Comparison of ENCODE assay signal across 22 cellular contexts in the genomic region with DNA sequence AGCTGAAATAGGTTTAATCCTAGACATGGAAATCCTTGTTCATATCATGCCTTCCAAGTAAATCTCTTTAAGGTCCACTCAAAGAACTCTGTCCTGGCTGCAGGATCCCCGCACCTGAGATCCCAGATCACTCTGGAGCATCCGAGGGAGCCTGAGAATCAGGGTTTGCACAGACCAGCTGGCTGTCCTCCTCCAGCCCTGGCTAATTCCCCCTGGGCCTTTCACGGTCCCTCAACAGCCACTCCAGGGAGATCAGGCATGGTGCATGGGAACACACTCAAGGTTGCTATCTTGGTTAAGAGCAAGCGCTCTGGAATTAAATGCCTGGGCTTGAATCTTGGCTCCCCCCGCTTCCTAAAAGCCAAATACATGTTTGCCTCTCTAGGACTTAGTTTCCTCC.
DNase-seq lines count a peak whose midpoint lies in the region; ATAC-seq, FAIRE-seq and TF ChIP-seq lines count a peak whose summit lies in the region.
"Had no signal": no experiment of that assay in that cellular context is flagged by ENCODE, and none has a peak within 500 bp of the region (broad histone marks: within the 10 kb centered on the region; RNA-seq: fewer than 3 reads in every experiment).

No MANE protein-coding gene starts in this region.

- no peak for FAIRE-seq in HepG2 (lab: Jason Lieb, UNC)
- FAIRE-seq: G401.6 had no signal

- TF ChIP-seq POLR2A in HepG2 (IDR thresholded peaks at IDR 0.05; ENCODE audit: insufficient read depth in 1 of 2, low read depth in 2 of 2, low read length in 2 of 2), result no peak
- TF ChIP-seq POLR2A in gastroesophageal sphincter (IDR thresholded peaks at IDR 0.05), result no peak

- ATAC-seq in HepG2 (no peak), gastroesophageal sphincter (no peak), omental fat pad (ENCODE audit: low FRiP score) (peak; percentile 8), HG02759 (IDR thresholded peaks at IDR 0.05; ENCODE audit: unreplicated experiment) (no peak), GM19035 (IDR thresholded peaks at IDR 0.05; ENCODE audit: unreplicated experiment) (no peak)
- ATAC-seq: foreskin keratinocyte had no signal

- H3K4me3 ChIP-seq in liver (ENCODE audit: low read depth in 1 of 3, low read length in 3 of 3) (no peak overlapping the region), HepG2 (replicated peaks in 1 of 3; ENCODE audit: insufficient read depth in 1 of 3, low read depth in 2 of 3, low read length in 3 of 3) (no peak overlapping the region), gastroesophageal sphincter (no peak overlapping the region)
- H3K4me3 ChIP-seq: cardiac muscle cell, dorsolateral prefrontal cortex, PC-9, vagina had no signal

- no peak overlapping the region for H3K4me2 ChIP-seq in HepG2 (ENCODE audit: low read depth, low read length)
- H3K4me2 ChIP-seq: PC-9 had no signal

- WGBS in liver, result 95% methylated on average over 5 of the region's 5 CpGs
- 10% methylated on average over 3 of the region's 5 CpGs for WGBS in HepG2 (ENCODE audit: low lambda C conversion rate)
- 83% methylated on average over 1 of the region's 5 CpGs; no CpG with 5 or more reads in 1 of the 2 donors for WGBS in gastroesophageal sphincter (ENCODE audit: low coverage in 1 of 2), 2 donors

- intact Hi-C loops in HepG2 (cut with micrococcal nuclease; ENCODE audit: unreplicated experiment), result no loop called here

- no peak overlapping the region for H2AFZ ChIP-seq in HepG2 (ENCODE audit: low read length)
- H2AFZ ChIP-seq: PC-9 had no signal

- H4K20me1 ChIP-seq in HepG2 (ENCODE audit: insufficient read depth, low read length), result no peaks in the 10 kb centered on the region

- H3K9me3 ChIP-seq in liver (ENCODE audit: control insufficient read depth in 4 of 4, low read length in 3 of 4), result no peaks in the 10 kb centered on the region
- H3K9me3 ChIP-seq in HepG2 (ENCODE audit: low read length), result no peaks in the 10 kb centered on the region
- H3K9me3 ChIP-seq in gastroesophageal sphincter, result no peaks in the 10 kb centered on the region
- H3K9me3 ChIP-seq: vagina had no signal

- no peak for DNase-seq in HepG2 (ENCODE audit: low spot score)
- no peak for DNase-seq in omental fat pad (ENCODE audit: low spot score)
- DNase-seq in T-helper 9 cell, result no peak
- no peak for DNase-seq in activated naive CD4-positive, alpha-beta T cell treated with Interleukin-2 at 50 U/mL for 16 hours
- DNase-seq: ACHN; activated effector memory CD4-positive, alpha-beta T cell treated with Interleukin-2 at 50 U/mL for 16 hours; DMS 273 treated with DMSO at 0.1 percent for 48 hours; dorsolateral prefrontal cortex; foreskin keratinocyte; HFFc6; kidney glomerular epithelial cell; NCI-H2107; NCI-H69; PC-9; stimulated activated CD4-positive, alpha-beta T cell treated with anti-CD3 and anti-CD28 coated beads, Interleukin-12 subunit alpha, Interleukin-12 subunit beta, amount 100 ng/mL, for 4 hours had no signal

- no peaks in the 10 kb centered on the region for H3K79me2 ChIP-seq in HepG2 (ENCODE audit: insufficient read depth, low read length)

- no peaks in the 10 kb centered on the region for H3K36me3 ChIP-seq in liver (ENCODE audit: control insufficient read depth in 4 of 4, insufficient read depth in 3 of 4, low read depth in 1 of 4, low read length in 3 of 4)
- H3K36me3 ChIP-seq in HepG2 (replicated peaks in 1 of 2; ENCODE audit: control insufficient read depth in 1 of 2, insufficient read depth in 2 of 2, low read length in 2 of 2), result no peaks in the 10 kb centered on the region
- H3K36me3 ChIP-seq in gastroesophageal sphincter, result no peaks in the 10 kb centered on the region
- H3K36me3 ChIP-seq: cardiac muscle cell, vagina had no signal

- CTCF ChIA-PET in HepG2 (lab: Yijun Ruan, JAX; ENCODE audit: low intra/inter-chr PET ratio, low total read pairs), result no interaction called here

- POLR2A ChIA-PET in HepG2 (lab: Yijun Ruan, JAX), result no interaction called here

- TF ChIP-seq EP300 in HepG2 (IDR thresholded peaks at IDR 0.05; ENCODE audit: low read depth in 2 of 2, low read length in 2 of 2) (no peak), HepG2 (CRISPR knock-in tag; IDR thresholded peaks at IDR 0.05; ENCODE audit: borderline replicate concordance) (no peak), gastroesophageal sphincter (IDR thresholded peaks at IDR 0.05) (no peak)

- H3K27ac ChIP-seq in liver (ENCODE audit: low read depth in 1 of 2, low read length in 2 of 2), result peak overlapping the region; percentile 10 to 22
- no peak overlapping the region for H3K27ac ChIP-seq in HepG2 (ENCODE audit: extremely low read length, insufficient read depth, low read length)
- H3K27ac ChIP-seq in gastroesophageal sphincter, result peak overlapping the region in 3 of 4 donors; percentile 22 to 61 (median 48)
- H3K27ac ChIP-seq: cardiac muscle cell, foreskin keratinocyte, PC-9, vagina had no signal

- no TSS peak for BruUV-seq in HepG2 (replicated peaks; lab: Mats Ljungman, UMichigan)

- in situ Hi-C loops in HepG2 (cut with HindIII; ENCODE audit: extremely low pct_ligation_motif_present, low pct_unique_long_range_greater_than_20kb), result no loop called here

- H3K4me1 ChIP-seq in liver (ENCODE audit: control insufficient read depth in 4 of 4, insufficient read depth in 4 of 4, low read length in 3 of 4), result peaks cover 0 to 1% (median 0%) of the 10 kb centered on the region in 4 donors
- H3K4me1 ChIP-seq in HepG2 (ENCODE audit: insufficient read depth, low read length), result no peaks in the 10 kb centered on the region
- H3K4me1 ChIP-seq in gastroesophageal sphincter, result no peaks in the 10 kb centered on the region
- H3K4me1 ChIP-seq: foreskin keratinocyte had no signal

- TF ChIP-seq RAD21 in liver (IDR thresholded peaks at IDR 0.05), result no peak
- no peak for TF ChIP-seq RAD21 in HepG2 (CRISPR knock-in tag; IDR thresholded peaks at IDR 0.05)

- no peak for TF ChIP-seq CTCF in liver (IDR thresholded peaks at IDR 0.05; ENCODE audit: low read depth, low read length, missing input control)
- no peak for TF ChIP-seq CTCF in HepG2 (CRISPR knock-in tag; IDR thresholded peaks at IDR 0.05)
- TF ChIP-seq CTCF in gastroesophageal sphincter (IDR thresholded peaks at IDR 0.05), result no peak
- no peak for TF ChIP-seq CTCF in omental fat pad (IDR thresholded peaks at IDR 0.05)

- no peak overlapping the region for H3K9ac ChIP-seq in liver (ENCODE audit: low read depth in 1 of 2, low read length in 2 of 2)
- no peak overlapping the region for H3K9ac ChIP-seq in HepG2 (ENCODE audit: insufficient read depth, low read depth, low read length)

- H3K27me3 ChIP-seq in liver (ENCODE audit: control insufficient read depth in 4 of 4, insufficient read depth in 4 of 4, low read length in 3 of 4), result no peaks in the 10 kb centered on the region
- no peaks in the 10 kb centered on the region for H3K27me3 ChIP-seq in HepG2 (ENCODE audit: control insufficient read depth in 1 of 2, insufficient read depth in 2 of 2, low read length in 2 of 2)
- H3K27me3 ChIP-seq in gastroesophageal sphincter, result peaks cover 7% of the 10 kb centered on the region
- H3K27me3 ChIP-seq: cardiac muscle cell, foreskin keratinocyte, vagina had no signal

TF ChIP-seq in liver, 16 proteins besides CTCF, POLR2A, EP300 and RAD21 (continues in another document):
- TF ChIP-seq HNF4A (conservative IDR thresholded peaks at IDR 0.05) (no peak), HNF4G (IDR thresholded peaks at IDR 0.05) (no peak), JUND (IDR thresholded peaks at IDR 0.05) (no peak), EGR1 (IDR thresholded peaks at IDR 0.05; ENCODE audit: low read depth in 2 of 2) (no peak), FOXA1 (IDR thresholded peaks at IDR 0.05) (no peak), SP1 (IDR thresholded peaks at IDR 0.05) (no peak), FOXA2 (IDR thresholded peaks at IDR 0.05) (no peak), RXRA (IDR thresholded peaks at IDR 0.05) (no peak), GABPA (IDR thresholded peaks at IDR 0.05 in 1 of 2, conservative IDR thresholded peaks at IDR 0.05 in 1 of 2) (no peak), NR2F2 (IDR thresholded peaks at IDR 0.05) (no peak)
- TF ChIP-seq, protein P1, sequence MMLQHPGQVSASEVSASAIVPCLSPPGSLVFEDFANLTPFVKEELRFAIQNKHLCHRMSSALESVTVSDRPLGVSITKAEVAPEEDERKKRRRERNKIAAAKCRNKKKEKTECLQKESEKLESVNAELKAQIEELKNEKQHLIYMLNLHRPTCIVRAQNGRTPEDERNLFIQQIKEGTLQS (IDR thresholded peaks at IDR 0.05), result no peak

TF ChIP-seq in HepG2, 621 proteins besides CTCF, POLR2A, EP300 and RAD21 (continues in another document):
- TF ChIP-seq, protein P2, sequence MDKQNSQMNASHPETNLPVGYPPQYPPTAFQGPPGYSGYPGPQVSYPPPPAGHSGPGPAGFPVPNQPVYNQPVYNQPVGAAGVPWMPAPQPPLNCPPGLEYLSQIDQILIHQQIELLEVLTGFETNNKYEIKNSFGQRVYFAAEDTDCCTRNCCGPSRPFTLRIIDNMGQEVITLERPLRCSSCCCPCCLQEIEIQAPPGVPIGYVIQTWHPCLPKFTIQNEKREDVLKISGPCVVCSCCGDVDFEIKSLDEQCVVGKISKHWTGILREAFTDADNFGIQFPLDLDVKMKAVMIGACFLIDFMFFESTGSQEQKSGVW (CRISPR knock-in tag; IDR thresholded peaks at IDR 0.05; ENCODE audit: borderline replicate concordance), result no peak
- TF ChIP-seq, protein P3, sequence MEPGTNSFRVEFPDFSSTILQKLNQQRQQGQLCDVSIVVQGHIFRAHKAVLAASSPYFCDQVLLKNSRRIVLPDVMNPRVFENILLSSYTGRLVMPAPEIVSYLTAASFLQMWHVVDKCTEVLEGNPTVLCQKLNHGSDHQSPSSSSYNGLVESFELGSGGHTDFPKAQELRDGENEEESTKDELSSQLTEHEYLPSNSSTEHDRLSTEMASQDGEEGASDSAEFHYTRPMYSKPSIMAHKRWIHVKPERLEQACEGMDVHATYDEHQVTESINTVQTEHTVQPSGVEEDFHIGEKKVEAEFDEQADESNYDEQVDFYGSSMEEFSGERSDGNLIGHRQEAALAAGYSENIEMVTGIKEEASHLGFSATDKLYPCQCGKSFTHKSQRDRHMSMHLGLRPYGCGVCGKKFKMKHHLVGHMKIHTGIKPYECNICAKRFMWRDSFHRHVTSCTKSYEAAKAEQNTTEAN (CRISPR knock-in tag; conservative IDR thresholded peaks at IDR 0.05), result no peak
